22 cellular contexts compared by ENCODE assay signal in genomic region chr6:34276881-34277762, GRCh38. TPM values are rescaled to one million over a fixed set of nuclear protein-coding genes. Genes with fewer than 3 reads are reported as not detected.
DNase-seq lines count a peak whose midpoint lies in the region; ATAC-seq and TF ChIP-seq lines count a peak whose summit lies in the region.
"Had no signal": no experiment of that assay in that cellular context is flagged by ENCODE, and none has a peak within 500 bp of the region (broad histone marks: within the 10 kb centered on the region; RNA-seq: fewer than 3 reads in every experiment).

No MANE protein-coding gene starts in this region.

- TF ChIP-seq POLR2A in right lobe of liver (IDR thresholded peaks at IDR 0.05) (no peak), Peyer's patch (IDR thresholded peaks at IDR 0.05) (no peak)

- H3K4me1 ChIP-seq in right lobe of liver (peaks cover 0 to 10% (median 3%) of the 10 kb centered on the region in 4 donors), Peyer's patch (no peaks in the 10 kb centered on the region)
- H3K4me1 ChIP-seq: ascending aorta had no signal

- 57% methylated on average over 10 of the region's 10 CpGs for WGBS in right lobe of liver (ENCODE audit: insufficient coverage, low coverage, low lambda C conversion rate, missing lambda C conversion rate)

- no peak for TF ChIP-seq CTCF in right lobe of liver (IDR thresholded peaks at IDR 0.05)
- TF ChIP-seq CTCF in omental fat pad (IDR thresholded peaks at IDR 0.05): no peak
- no peak for TF ChIP-seq CTCF in Peyer's patch (IDR thresholded peaks at IDR 0.05)

- DNase-seq in Right ventricle myocardium inferior (ENCODE audit: missing footprints) (no peak), cardiac septum (ENCODE audit: low spot score) (no peak), cerebellum (ENCODE audit: low spot score) (peak; percentile 41), right lobe of liver (no peak), omental fat pad (ENCODE audit: low spot score) (no peak), Peyer's patch (no peak), T-helper 9 cell (no peak)
- DNase-seq: activated naive CD4-positive, alpha-beta T cell treated with anti-CD3 and anti-CD28 coated beads for 36 hours; activated T-cell treated with anti-CD3 and anti-CD28 coated beads, Interleukin-2, amount 50 U/mL, for 1 hour; DMS153; GM23248; hippocampal formation; KG1; MV-4-11; NCI-H2029; NCI-H526; stimulated activated naive CD4-positive, alpha-beta T cell; T1000 had no signal

- peaks cover 0 to 7% (median 0%) of the 10 kb centered on the region in 4 donors for H3K36me3 ChIP-seq in right lobe of liver
- peaks cover 0 to 7% (median 0%) of the 10 kb centered on the region in 3 donors for H3K36me3 ChIP-seq in Peyer's patch

- no peaks in the 10 kb centered on the region for H3K27me3 ChIP-seq in right lobe of liver
- H3K27me3 ChIP-seq in Peyer's patch: no peaks in the 10 kb centered on the region
- H3K27me3 ChIP-seq: ascending aorta, tibial nerve had no signal

- intact Hi-C loops in Right ventricle myocardium inferior (cut with DNase I) (loop anchor here (10.0 kb wide), 1 partner anchor 118 kb away; the partner anchor contains the start of gene NUDT3), cardiac septum (cut with DNase I) (no loop called here), right lobe of liver (cut with DNase I) (no loop called here)

- H3K27ac ChIP-seq in right lobe of liver (no peak overlapping the region), Peyer's patch (no peak overlapping the region)
- H3K27ac ChIP-seq: ascending aorta, GM23248, HL-60, tibial nerve had no signal

- H3K4me3 ChIP-seq in right lobe of liver (no peak overlapping the region), Peyer's patch (no peak overlapping the region)
- H3K4me3 ChIP-seq: ascending aorta, GM23248, tibial nerve had no signal

- ATAC-seq in Right ventricle myocardium inferior (peak; percentile 83), right lobe of liver (peak; percentile 74 to 82 (median 80)), omental fat pad (ENCODE audit: low FRiP score) (no peak), GM21786 (IDR thresholded peaks at IDR 0.05; ENCODE audit: unreplicated experiment) (no peak)

- H3K9me3 ChIP-seq in right lobe of liver: no peaks in the 10 kb centered on the region
- no peaks in the 10 kb centered on the region for H3K9me3 ChIP-seq in Peyer's patch
- H3K9me3 ChIP-seq: ascending aorta, tibial nerve had no signal

RNA-seq across cellular contexts. Expression of gene SMIM29, which starts 28.3 kb away (rescaled TPM):
- total RNA-seq in Right ventricle myocardium inferior (20.7 TPM), cardiac septum (27.1 TPM), cerebellum (15.9 TPM), right lobe of liver (10 to 100 TPM in 1 of 6 experiments, 1 to 10 TPM in 5; 5.0 to 13.4 (median 8.8) TPM), omental fat pad (10 to 100 TPM; 11.8 to 23.8 (median 17.2) TPM), Peyer's patch (10 to 100 TPM in 3 of 4 donors, 1 to 10 TPM in 1; 8.9 to 30.5 (median 14.9) TPM)

RNA-seq across cellular contexts. Expression of gene HMGA1, which starts 40.4 kb away (rescaled TPM):
- total RNA-seq in Right ventricle myocardium inferior (44.4 TPM), cardiac septum (36.4 TPM), cerebellum (17.6 TPM), right lobe of liver (10 to 100 TPM in 5 of 6 experiments, 1 to 10 TPM in 1; 7.9 to 23.6 (median 14.8) TPM), omental fat pad (10 to 100 TPM; 15.6 to 80.7 (median 31.3) TPM), Peyer's patch (100 to 1,000 TPM in 1 of 4 donors, 10 to 100 TPM in 3; 71.3 to 102 (median 90.7) TPM)

Comparison
In these comparisons a context has a peak if more than half of its experiments do, and no peak if none do; other contexts are left out.
1. ATAC-seq: peak in Right ventricle myocardium inferior (single experiment) and right lobe of liver (4 of 4); none in omental fat pad (single experiment) and GM21786 (single experiment).